ENCODE assay signal across 16 cellular contexts in genomic region chr19:55550321-55550650, GRCh38. TPM values are rescaled to one million over a fixed set of nuclear protein-coding genes. Genes with fewer than 3 reads are reported as not detected.
DNase-seq lines count a peak whose midpoint lies in the region; ATAC-seq, FAIRE-seq and TF ChIP-seq lines count a peak whose summit lies in the region.
"Had no signal": no experiment of that assay in that cellular context is flagged by ENCODE, and none has a peak within 500 bp of the region (broad histone marks: within the 10 kb centered on the region; RNA-seq: fewer than 3 reads in every experiment).

No MANE protein-coding gene starts in this region.

- DNase-seq in SHP77 treated with DMSO at 0.1 percent for 48 hours (lab: John Stamatoyannopoulos, UW) (peak; percentile 20), SHP77 (lab: John Stamatoyannopoulos, UW) (no peak), adipocyte (ENCODE audit: low read depth) (peak; percentile 19), D721Med (ENCODE audit: insufficient read length, low spot score) (no peak), upper lobe of right lung (no peak)
- DNase-seq: anterior cingulate cortex; effector memory CD4-positive, alpha-beta T cell; NCI-H1417 treated with DMSO at 0.1 percent for 48 hours; NCI-H526 treated with DMSO at 0.1 percent for 48 hours; sigmoid colon had no signal

- H3K4me2 ChIP-seq in skeletal muscle satellite cell (ENCODE audit: low read length): peak overlapping the region; percentile 83

- no peak for TF ChIP-seq CTCF in D721Med (IDR thresholded peaks at IDR 0.05; ENCODE audit: insufficient read depth, missing control alignments)
- no peak for TF ChIP-seq CTCF in upper lobe of right lung (IDR thresholded peaks at IDR 0.05)

- H3K27ac ChIP-seq in upper lobe of right lung: no peak overlapping the region
- H3K27ac ChIP-seq: VCaP had no signal

- no peak for ATAC-seq in HG03469 (IDR thresholded peaks at IDR 0.05; ENCODE audit: unreplicated experiment)
- ATAC-seq in upper lobe of right lung: no peak

- H3K9ac ChIP-seq in adipocyte (ENCODE audit: low read length) (no peak overlapping the region), skeletal muscle satellite cell (ENCODE audit: low read depth, low read length) (peak overlapping the region; percentile 88)

- H3K27me3 ChIP-seq in adipocyte (replicated peaks; ENCODE audit: control insufficient read depth, insufficient read depth, low read length) (peaks cover 4% of the 10 kb centered on the region), skeletal muscle satellite cell (ENCODE audit: control insufficient read depth, insufficient read depth, low read length) (no peaks in the 10 kb centered on the region), upper lobe of right lung (no peaks in the 10 kb centered on the region)
- H3K27me3 ChIP-seq: thyroid gland had no signal

- FAIRE-seq in D721Med (lab: Jason Lieb, UNC): no peak

- peaks cover 41% of the 10 kb centered on the region for H3K4me1 ChIP-seq in adipocyte (ENCODE audit: control insufficient read depth, insufficient read depth, low read length)
- peaks cover 65% of the 10 kb centered on the region for H3K4me1 ChIP-seq in skeletal muscle satellite cell (ENCODE audit: control insufficient read depth, insufficient read depth, low read length)
- H3K4me1 ChIP-seq in upper lobe of right lung: no peaks in the 10 kb centered on the region

- H3K36me3 ChIP-seq in adipocyte (ENCODE audit: control insufficient read depth, insufficient read depth, low read length, severe bottlenecking): no peaks in the 10 kb centered on the region
- no peaks in the 10 kb centered on the region for H3K36me3 ChIP-seq in skeletal muscle satellite cell (ENCODE audit: insufficient read depth, low read length)
- no peaks in the 10 kb centered on the region for H3K36me3 ChIP-seq in upper lobe of right lung
- H3K36me3 ChIP-seq: sigmoid colon, thyroid gland had no signal

- intact Hi-C loops in upper lobe of right lung (cut with DNase I): no loop called here

- no peak overlapping the region for H3K4me3 ChIP-seq in adipocyte (ENCODE audit: low read length)
- H3K4me3 ChIP-seq in iPS-18c (ENCODE audit: insufficient read depth, low read depth, low read length): peak overlapping the region; percentile 50
- H3K4me3 ChIP-seq in skeletal muscle satellite cell (ENCODE audit: low read length): peak overlapping the region; percentile 52
- no peak overlapping the region for H3K4me3 ChIP-seq in upper lobe of right lung
- H3K4me3 ChIP-seq: sigmoid colon had no signal

- H3K9me3 ChIP-seq in adipocyte (ENCODE audit: control insufficient read depth, low read length) (no peaks in the 10 kb centered on the region), iPS-18c (ENCODE audit: control insufficient read depth, insufficient read depth, low read length) (no peaks in the 10 kb centered on the region), skeletal muscle satellite cell (replicated peaks; ENCODE audit: low read length) (no peaks in the 10 kb centered on the region), upper lobe of right lung (no peaks in the 10 kb centered on the region)
- H3K9me3 ChIP-seq: sigmoid colon, thyroid gland had no signal

RNA-seq across cellular contexts. Expression of gene SBK3, which starts 4.9 kb away (rescaled TPM):
- not detected in 2 replicates for total RNA-seq in skeletal muscle satellite cell (2012; rRNA removed)
- 1.8 TPM for total RNA-seq in upper lobe of right lung
- total RNA-seq: mononuclear cell had no signal

RNA-seq across cellular contexts. Expression of gene SBK2, which starts 13.4 kb away (rescaled TPM):
- total RNA-seq in skeletal muscle satellite cell (2012; rRNA removed): 0.87 TPM in 1 of 2 replicates, not detected in the other
- not detected for total RNA-seq in upper lobe of right lung
- total RNA-seq: mononuclear cell, sigmoid colon, thyroid gland had no signal

RNA-seq across cellular contexts. Expression of gene ZNF579, which starts 30.4 kb away (rescaled TPM):
- total RNA-seq in skeletal muscle satellite cell (2012; rRNA removed): 3.7 and 3.8 TPM in 2 replicates
- total RNA-seq in upper lobe of right lung: 15.7 TPM

RNA-seq across cellular contexts. Expression of gene FIZ1, which starts 49.0 kb away (rescaled TPM):
- total RNA-seq in skeletal muscle satellite cell (2012; rRNA removed): 1.3 and 1.5 TPM in 2 replicates
- total RNA-seq in upper lobe of right lung: 14.9 TPM

RNA-seq across cellular contexts. Expression of gene ZNF524, which starts 49.8 kb away (rescaled TPM):
- total RNA-seq in skeletal muscle satellite cell (2012; rRNA removed): 7.2 and 9.4 TPM in 2 replicates
- total RNA-seq in upper lobe of right lung: 28.6 TPM

Comparison
In these comparisons a context has a peak if more than half of its experiments do, and no peak if none do; other contexts are left out.
1. DNase-seq: peak in SHP77 treated with DMSO at 0.1 percent for 48 hours (single experiment) and adipocyte (single experiment); none in SHP77 (0 of 2), D721Med (single experiment) and upper lobe of right lung (single experiment).
2. H3K4me3 ChIP-seq: peak in iPS-18c (single experiment) and skeletal muscle satellite cell (single experiment); none in adipocyte (single experiment) and upper lobe of right lung (single experiment).